In genomic region chrX:84175943-84176342, GRCh38 we compare ENCODE assay signal across 20 cellular contexts. TPM values are rescaled to one million over a fixed set of nuclear protein-coding genes. Genes with fewer than 3 reads are reported as not detected.
"Had no signal": no experiment of that assay in that cellular context is flagged by ENCODE, and none has a peak within 500 bp of the region (broad histone marks: within the 10 kb centered on the region; RNA-seq: fewer than 3 reads in every experiment).

No MANE protein-coding gene starts in this region.

- DNase-seq: activated CD4-positive, alpha-beta T cell treated with anti-CD3 and anti-CD28 coated beads, Interleukin-2, amount 10 ng/mL, durations not matched to agents 24 days and 14 days; activated CD4-positive, CD25-positive, alpha-beta regulatory T cell; activated CD8-positive, alpha-beta T cell treated with anti-CD3 and anti-CD28 coated beads for 36 hours; activated effector memory CD4-positive, alpha-beta T cell treated with Interleukin-2 at 50 U/mL for 16 hours; activated naive CD4-positive, alpha-beta T cell treated with anti-CD3 and anti-CD28 coated beads, Interleukin-2, amount 10 ng/mL, durations not matched to agents 7 days and 5 days; activated naive CD8-positive, alpha-beta T cell treated with anti-CD3 and anti-CD28 coated beads, Interleukin-2, amount 50 U/mL, for 24 hours; activated T-cell treated with anti-CD3 and anti-CD28 coated beads, Interleukin-2, amount 50 U/mL, for 48 hours; anterior cingulate cortex; brain microvascular endothelial cell; central memory CD4-positive, alpha-beta T cell; esophagus squamous epithelium; immature natural killer cell; left cardiac atrium; nucleus accumbens; posterior cingulate gyrus; stimulated activated CD4-positive, alpha-beta T cell treated with anti-CD3 and anti-CD28 coated beads, Interleukin-2, amount 100 ng/mL, for 48 hours; T-cell; T-helper 9 cell had no signal

- H3K9me3 ChIP-seq: esophagus squamous epithelium, tibial nerve had no signal

- H3K27me3 ChIP-seq: brain microvascular endothelial cell, esophagus squamous epithelium, tibial nerve had no signal

- H3K4me3 ChIP-seq: esophagus squamous epithelium, lung, tibial nerve had no signal

- H3K36me3 ChIP-seq: brain microvascular endothelial cell, esophagus squamous epithelium, tibial nerve had no signal

- H3K27ac ChIP-seq: brain microvascular endothelial cell, esophagus squamous epithelium, tibial nerve had no signal

- H3K4me1 ChIP-seq: esophagus squamous epithelium, tibial nerve had no signal

RNA-seq across cellular contexts. Expression of gene RPS6KA6, which starts 12.1 kb away (rescaled TPM):
- total RNA-seq: activated CD4-positive, alpha-beta T cell treated with anti-CD3 and anti-CD28 coated beads, Interleukin-2, amount 10 ng/mL, durations not matched to agents 24 days and 14 days had no signal
